Comparison of ENCODE assay signal across 19 cellular contexts in the genomic region with DNA sequence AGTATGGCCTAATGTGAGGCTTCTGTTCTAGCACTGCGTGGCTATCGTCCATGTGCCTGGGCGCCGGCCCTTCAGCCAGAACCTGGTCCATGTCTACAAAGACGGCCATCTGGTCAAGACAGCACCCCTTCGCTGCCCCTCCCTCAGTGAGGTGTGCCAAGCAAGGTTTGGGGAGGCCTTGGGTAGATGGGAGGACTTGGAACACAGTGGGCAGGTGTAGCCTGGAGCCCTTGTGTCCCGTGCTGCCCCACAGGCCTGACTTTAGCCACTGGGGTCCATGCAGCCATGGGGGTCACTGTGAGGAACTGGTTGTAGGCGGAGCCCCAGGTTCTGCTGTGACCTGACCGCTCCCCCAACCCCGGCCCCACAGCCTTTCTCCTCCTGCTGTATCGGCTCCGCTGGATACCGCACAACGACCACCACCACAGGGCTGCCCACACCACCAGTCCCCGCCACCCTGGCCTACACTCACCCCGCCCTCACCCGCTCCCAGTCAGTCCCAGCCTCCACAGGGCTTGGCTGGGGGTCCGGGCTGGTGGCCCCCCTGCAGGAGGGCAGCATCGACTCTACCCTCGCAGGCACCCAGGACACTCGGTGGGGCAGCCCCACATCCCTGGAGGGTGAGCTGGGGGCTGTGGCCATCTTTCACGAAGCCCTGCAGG. TPM values are rescaled to one million over a fixed set of nuclear protein-coding genes. Genes with fewer than 3 reads are reported as not detected.
DNase-seq lines count a peak whose midpoint lies in the region; ATAC-seq, FAIRE-seq and TF ChIP-seq lines count a peak whose summit lies in the region.
"Had no signal": no experiment of that assay in that cellular context is flagged by ENCODE, and none has a peak within 500 bp of the region (broad histone marks: within the 10 kb centered on the region; RNA-seq: fewer than 3 reads in every experiment).

No MANE protein-coding gene starts in this region.

- H3K36me3 ChIP-seq in BLaER1 treated with 17β-estradiol and CSF1 and Interleukin-3, amounts not matched to agents 10 nM and 100 nM, result peaks cover 43 to 89% (median 67%) of the 10 kb centered on the region in 11 experiments
- H3K36me3 ChIP-seq in neutrophil (peaks cover 100% of the 10 kb centered on the region), gastrocnemius medialis (peaks cover 0 to 15% of the 10 kb centered on the region in 2 donors)
- H3K36me3 ChIP-seq: MG63 had no signal

- intact Hi-C loops in gastrocnemius medialis (cut with DNase I; ENCODE audit: low total_unique reads), result loop anchor here (5.0 kb wide), 1 partner anchor 289 kb away; no protein-coding TSS in a partner anchor

- no peak overlapping the region for H3K27ac Mint-ChIP-seq in chondrocyte (ENCODE audit: unreplicated experiment)
- H3K27ac Mint-ChIP-seq: CD4-positive, alpha-beta T cell had no signal

- no peaks in the 10 kb centered on the region for H3K4me1 Mint-ChIP-seq in chondrocyte (ENCODE audit: low read depth)

- no peaks in the 10 kb centered on the region for H3K9me3 Mint-ChIP-seq in chondrocyte (ENCODE audit: low read depth)
- H3K9me3 Mint-ChIP-seq: CD4-positive, alpha-beta T cell had no signal

- TF ChIP-seq POLR2A in GM12892 (IDR thresholded peaks at IDR 0.05; ENCODE audit: low read depth, low read length) (peak; percentile 15; the same call in 1 of the 2 replicates), gastrocnemius medialis (IDR thresholded peaks at IDR 0.05) (no peak)

- H3K27me3 Mint-ChIP-seq in chondrocyte (ENCODE audit: low read depth), result no peaks in the 10 kb centered on the region
- H3K27me3 Mint-ChIP-seq: CD4-positive, alpha-beta T cell had no signal

- no peaks in the 10 kb centered on the region for H3K9me3 ChIP-seq in BLaER1 treated with 17β-estradiol and CSF1 and Interleukin-3, amounts not matched to agents 10 nM and 100 nM (replicated peaks in 1 of 11)
- no peaks in the 10 kb centered on the region for H3K9me3 ChIP-seq in neutrophil
- H3K9me3 ChIP-seq in gastrocnemius medialis, result no peaks in the 10 kb centered on the region
- H3K9me3 ChIP-seq: MG63 had no signal

- peak overlapping the region in 8 of 11 experiments; percentile 5 to 64 (median 35); a peak in 8 of 22 replicates for H3K9ac ChIP-seq in BLaER1 treated with 17β-estradiol and CSF1 and Interleukin-3, amounts not matched to agents 10 nM and 100 nM
- H3K9ac ChIP-seq: GM23248 had no signal

- TF ChIP-seq CTCF in chondrocyte (IDR thresholded peaks at IDR 0.05), result no peak
- TF ChIP-seq CTCF in neutrophil (IDR thresholded peaks at IDR 0.05), result no peak
- no peak for TF ChIP-seq CTCF in gastrocnemius medialis (IDR thresholded peaks at IDR 0.05 in 4 of 5, conservative IDR thresholded peaks at IDR 0.05 in 1 of 5)

- H3K4me1 ChIP-seq in BLaER1 treated with 17β-estradiol and CSF1 and Interleukin-3, amounts not matched to agents 10 nM and 100 nM, result peaks cover 59 to 77% (median 67%) of the 10 kb centered on the region in 10 experiments
- H3K4me1 ChIP-seq in neutrophil (ENCODE audit: control insufficient read depth in 1 of 2, insufficient read depth in 1 of 2, low read depth in 1 of 2, low read length in 1 of 2) (peaks cover 37 to 46% of the 10 kb centered on the region in 2 experiments), gastrocnemius medialis (no peaks in the 10 kb centered on the region)

- H3K27ac ChIP-seq in BLaER1 treated with 17β-estradiol and CSF1 and Interleukin-3, amounts not matched to agents 10 nM and 100 nM, result peak overlapping the region in 7 of 11 experiments; percentile 24 to 59 (median 50); a peak in 11 of 22 replicates
- H3K27ac ChIP-seq in neutrophil (peak overlapping the region; percentile 62), gastrocnemius medialis (no peak overlapping the region)
- H3K27ac ChIP-seq: GM23248 had no signal

- in situ Hi-C loops in gastrocnemius medialis (cut with MboI; ENCODE audit: low sequenced_read_pairs in 4 of 4), result no loop called here

- peaks cover 0 to 78% (median 0%) of the 10 kb centered on the region in 11 experiments; a peak in 6 of 22 replicates for H4K20me1 ChIP-seq in BLaER1 treated with 17β-estradiol and CSF1 and Interleukin-3, amounts not matched to agents 10 nM and 100 nM

- H3K4me3 Mint-ChIP-seq in chondrocyte (ENCODE audit: unreplicated experiment), result no peak overlapping the region
- H3K4me3 Mint-ChIP-seq: CD4-positive, alpha-beta T cell had no signal

- no peak overlapping the region for H3K4me3 ChIP-seq in BLaER1 treated with 17β-estradiol and CSF1 and Interleukin-3, amounts not matched to agents 10 nM and 100 nM
- no peak overlapping the region for H3K4me3 ChIP-seq in neutrophil (ENCODE audit: low read depth in 1 of 2, low read length in 1 of 2)
- no peak overlapping the region for H3K4me3 ChIP-seq in gastrocnemius medialis
- H3K4me3 ChIP-seq: GM23248, MG63 had no signal

- peak overlapping the region; percentile 66 to 88 (median 79) for H3K4me2 ChIP-seq in BLaER1 treated with 17β-estradiol and CSF1 and Interleukin-3, amounts not matched to agents 10 nM and 100 nM

- H3K36me3 Mint-ChIP-seq in chondrocyte (ENCODE audit: low read depth), result no peaks in the 10 kb centered on the region

- FAIRE-seq in GM12892 (lab: Jason Lieb, UNC), result no peak

- ATAC-seq in GM18907 (IDR thresholded peaks at IDR 0.05; ENCODE audit: unreplicated experiment) (no peak), gastrocnemius medialis (no peak)
- ATAC-seq: HCT116 had no signal

- DNase-seq in GM12892 (ENCODE audit: insufficient read length) (no peak), chondrocyte (ENCODE audit: low spot score) (peak; percentile 87), gastrocnemius medialis (no peak), epidermal melanocyte (ENCODE audit: insufficient read length, low spot score) (no peak)
- DNase-seq: ACHN; AML-193; CD4-positive, alpha-beta T cell; DMS53; GM23248; Karpas-422; MG63; NCI-H1092; NCI-H2081 treated with DMSO at 0.1 percent for 48 hours; NCI-H524; SHP77 had no signal

- no peaks in the 10 kb centered on the region for H3K27me3 ChIP-seq in BLaER1 treated with 17β-estradiol and CSF1 and Interleukin-3, amounts not matched to agents 10 nM and 100 nM
- H3K27me3 ChIP-seq in neutrophil (no peaks in the 10 kb centered on the region), gastrocnemius medialis (no peaks in the 10 kb centered on the region)
- H3K27me3 ChIP-seq: MG63 had no signal

RNA-seq across cellular contexts. Expression of a gene that starts 16.6 kb away (rescaled TPM):
- 79.6 TPM for polyA plus RNA-seq in GM12892 (2012; ENCODE audit: missing spikeins)
- total RNA-seq in chondrocyte (15.9 to 18.1 TPM (median 16.5 TPM) in 3 replicates), gastrocnemius medialis (1 to 10 TPM; 4.1 to 8.7 (median 7.5) TPM)

RNA-seq across cellular contexts. Expression of a gene that starts 19.5 kb away (rescaled TPM):
- polyA plus RNA-seq in GM12892 (2012; ENCODE audit: missing spikeins), result 48.6 TPM
- total RNA-seq in chondrocyte (21.8 to 23.3 TPM (median 22.3 TPM) in 3 replicates), gastrocnemius medialis (10 to 100 TPM; 24.6 to 32.0 (median 29.0) TPM)

Comparison
In these comparisons a context has a peak if more than half of its experiments do, and no peak if none do; other contexts are left out.
1. H3K27ac ChIP-seq: peak in BLaER1 treated with 17β-estradiol and CSF1 and Interleukin-3, amounts not matched to agents 10 nM and 100 nM (7 of 11) and neutrophil (single experiment); none in gastrocnemius medialis (0 of 4).